10 cellular contexts compared by ENCODE assay signal in genomic region chr13:40187836-40188591, GRCh38.
DNase-seq lines count a peak whose midpoint lies in the region; ATAC-seq and TF ChIP-seq lines count a peak whose summit lies in the region.
"Had no signal": no experiment of that assay in that cellular context is flagged by ENCODE, and none has a peak within 500 bp of the region (broad histone marks: within the 10 kb centered on the region; RNA-seq: fewer than 3 reads in every experiment).

No MANE protein-coding gene starts in this region.

- no peak overlapping the region for H3K9ac ChIP-seq in Loucy (ENCODE audit: low read depth, low read length, poor library complexity, severe bottlenecking)

- H2AFZ ChIP-seq in Loucy (ENCODE audit: low read length) = no peak overlapping the region

- H3K9me2 ChIP-seq in Loucy (replicated peaks; ENCODE audit: low read depth, low read length) = no peaks in the 10 kb centered on the region

- H3F3A ChIP-seq in Loucy (ENCODE audit: low read depth) = peaks cover 3% of the 10 kb centered on the region; the same call in 1 of the 2 replicates

- H3K4me1 Mint-ChIP-seq in activated T-cell treated with anti-CD3 and anti-CD28 coated beads, Interleukin-2, amount 50 U/mL, for 4 hours (ENCODE audit: low read depth) = peaks cover 84% of the 10 kb centered on the region

- peak overlapping the region; percentile 69 for H3K4me2 ChIP-seq in Loucy (ENCODE audit: low read depth, low read length, poor library complexity, severe bottlenecking)

- DNase-seq in activated T-cell treated with anti-CD3 and anti-CD28 coated beads, Interleukin-2, amount 50 U/mL, for 4 hours = peak; percentile 52
- DNase-seq in stimulated activated CD8-positive, alpha-beta memory T cell treated with anti-CD3 and anti-CD28 coated beads, Interleukin-12 subunit alpha, Interleukin-12 subunit beta, amount 100 ng/mL, for 1 hour (ENCODE audit: low read depth) = peak; percentile 34
- no peak for DNase-seq in putamen (ENCODE audit: low spot score)
- no peak for DNase-seq in NCI-H774 (lab: John Stamatoyannopoulos, UW)
- DNase-seq: NCI-H1092 had no signal

- 76 to 86% methylated on average over 28 of the region's 28 CpGs for WGBS in esophagus, 2 donors

- H3K27me3 Mint-ChIP-seq in activated T-cell treated with anti-CD3 and anti-CD28 coated beads, Interleukin-2, amount 50 U/mL, for 4 hours (ENCODE audit: low read depth) = no peaks in the 10 kb centered on the region

- no peaks in the 10 kb centered on the region for H3K9me3 Mint-ChIP-seq in activated T-cell treated with anti-CD3 and anti-CD28 coated beads, Interleukin-2, amount 50 U/mL, for 4 hours

- H3K27ac ChIP-seq in esophagus (ENCODE audit: low read depth in 2 of 2, low read length in 1 of 2) = peak overlapping the region; percentile 52
- H3K27ac ChIP-seq: neutrophil had no signal

- no peaks in the 10 kb centered on the region for H3K36me3 Mint-ChIP-seq in activated T-cell treated with anti-CD3 and anti-CD28 coated beads, Interleukin-2, amount 50 U/mL, for 4 hours (ENCODE audit: insufficient read depth)

- H3K4me3 Mint-ChIP-seq in activated T-cell treated with anti-CD3 and anti-CD28 coated beads, Interleukin-2, amount 50 U/mL, for 4 hours = peak overlapping the region; percentile 63

- H3K36me3 ChIP-seq in Loucy (ENCODE audit: insufficient read depth, low read length) (no peaks in the 10 kb centered on the region), esophagus (ENCODE audit: control insufficient read depth in 2 of 2, insufficient read depth in 2 of 2, low read length in 1 of 2) (no peaks in the 10 kb centered on the region)
- H3K36me3 ChIP-seq: neutrophil had no signal

- H3K4me1 ChIP-seq in Loucy (ENCODE audit: insufficient read depth, low read length, poor library complexity, severe bottlenecking) (peaks cover 47% of the 10 kb centered on the region), esophagus (ENCODE audit: control insufficient read depth in 2 of 2, insufficient read depth in 2 of 2, low read length in 1 of 2) (peaks cover 10 to 14% of the 10 kb centered on the region in 2 donors)

- ATAC-seq in activated T-cell treated with anti-CD3 and anti-CD28 coated beads, Interleukin-2, amount 50 U/mL, for 4 hours = peak; percentile 27 to 32
- no peak for ATAC-seq in GM19395 (IDR thresholded peaks at IDR 0.05; ENCODE audit: unreplicated experiment)
- no peak for ATAC-seq in HG03469 (IDR thresholded peaks at IDR 0.05; ENCODE audit: unreplicated experiment)

- no peak for TF ChIP-seq CTCF in Loucy (conservative IDR thresholded peaks at IDR 0.05; ENCODE audit: low read length)

- H3K9me3 ChIP-seq in Loucy (ENCODE audit: insufficient read depth, low read depth, low read length) (no peaks in the 10 kb centered on the region), esophagus (ENCODE audit: control insufficient read depth in 2 of 2, insufficient read depth in 1 of 2, low read depth in 1 of 2, low read length in 1 of 2) (no peaks in the 10 kb centered on the region)
- H3K9me3 ChIP-seq: neutrophil had no signal

- no peaks in the 10 kb centered on the region for H4K20me1 ChIP-seq in Loucy (ENCODE audit: insufficient read depth, low read length, poor library complexity, severe bottlenecking)

- H3K27me3 ChIP-seq in Loucy (ENCODE audit: insufficient read depth, low read length, poor library complexity, severe bottlenecking) (no peaks in the 10 kb centered on the region), esophagus (ENCODE audit: control insufficient read depth in 1 of 2, insufficient read depth in 2 of 2, low read length in 2 of 2) (no peaks in the 10 kb centered on the region)

- no peaks in the 10 kb centered on the region for H3K79me2 ChIP-seq in Loucy (ENCODE audit: insufficient read depth, low read length)

- H3K4me3 ChIP-seq in Loucy (ENCODE audit: low read length, poor library complexity, severe bottlenecking) = no peak overlapping the region
- H3K4me3 ChIP-seq in esophagus (ENCODE audit: low read depth in 1 of 2, low read length in 2 of 2) = no peak overlapping the region

Comparison
In these comparisons a context has a peak if more than half of its experiments do, and no peak if none do; other contexts are left out.
1. ATAC-seq: peak in activated T-cell treated with anti-CD3 and anti-CD28 coated beads, Interleukin-2, amount 50 U/mL, for 4 hours (2 of 2); none in GM19395 (single experiment) and HG03469 (single experiment).
2. DNase-seq: peak in activated T-cell treated with anti-CD3 and anti-CD28 coated beads, Interleukin-2, amount 50 U/mL, for 4 hours (single experiment) and stimulated activated CD8-positive, alpha-beta memory T cell treated with anti-CD3 and anti-CD28 coated beads, Interleukin-12 subunit alpha, Interleukin-12 subunit beta, amount 100 ng/mL, for 1 hour (single experiment); none in putamen (single experiment) and NCI-H774 (single experiment).